Comparison of ENCODE assay signal across 26 cellular contexts in the genomic region with DNA sequence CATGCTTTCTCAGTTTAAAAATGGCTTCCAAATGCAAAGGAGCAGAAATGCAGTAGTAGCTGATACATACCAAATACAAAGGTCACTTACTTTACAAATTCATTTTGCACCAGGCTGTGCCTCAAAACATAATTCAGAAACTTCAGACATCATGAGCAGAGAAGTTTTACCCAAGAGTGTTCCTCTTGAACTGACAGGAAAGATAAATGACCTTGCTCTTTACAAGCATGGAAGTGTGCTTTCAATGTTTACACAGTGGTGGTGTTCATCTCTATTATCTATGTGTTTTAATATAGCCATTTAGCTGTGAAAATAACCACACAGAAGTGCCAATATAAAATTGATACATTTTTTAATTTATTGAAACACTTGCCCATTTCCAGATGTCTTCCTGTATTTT.
"Had no signal": no experiment of that assay in that cellular context is flagged by ENCODE, and none has a peak within 500 bp of the region (broad histone marks: within the 10 kb centered on the region; RNA-seq: fewer than 3 reads in every experiment).

No MANE protein-coding gene starts in this region.

- ATAC-seq: foreskin keratinocyte; gastroesophageal sphincter; heart right ventricle; left cardiac atrium; left lung; mucosa of descending colon; natural killer cell treated with Interleukin-12 subunit alpha and Interleukin-12 subunit beta and Interleukin-15 and Interleukin-18, amount 100 ng/mL, for 72 hours; sciatic nerve; stimulated activated effector memory CD8-positive, alpha-beta T cell treated with anti-CD3 and anti-CD28 coated beads, Interleukin-12 subunit alpha, Interleukin-12 subunit beta, amount 100 ng/mL, for 72 hours had no signal

- H3K27me3 ChIP-seq: esophagus muscularis mucosa, foreskin keratinocyte, gastroesophageal sphincter, heart right ventricle, left lung, stomach, thyroid gland had no signal

- H3K36me3 ChIP-seq: esophagus muscularis mucosa, gastroesophageal sphincter, heart right ventricle, left lung, stomach, thyroid gland had no signal

- H3K9me3 ChIP-seq: esophagus muscularis mucosa, gastroesophageal sphincter, heart right ventricle, left lung, mucosa of descending colon, stomach, thyroid gland had no signal

- H3K4me3 ChIP-seq: coronary artery, esophagus muscularis mucosa, gastroesophageal sphincter, heart right ventricle, left lung, mucosa of descending colon, smooth muscle cell, stomach, thyroid gland had no signal

- DNase-seq: dermis blood vessel endothelial cell; effector memory CD4-positive, alpha-beta T cell; foreskin keratinocyte; heart right ventricle; hippocampal formation; left cardiac atrium; left lung; mesenchymal stem cell; mucosa of descending colon; naive B cell; stimulated activated CD4-positive, alpha-beta T cell treated with anti-CD3 and anti-CD28 coated beads, Interleukin-2, amount 100 ng/mL, for 24 hours; stimulated activated CD4-positive, alpha-beta T cell treated with anti-CD3 and anti-CD28 coated beads, Interleukin-4, amount 100 ng/mL, for 24 hours; stimulated activated naive CD4-positive, alpha-beta T cell treated with Interleukin-2 at 50 U/mL for 16 hours; stomach; thyroid gland; trophoblast cell had no signal

- H3K79me2 ChIP-seq: parathyroid adenoma had no signal

- H3K27ac ChIP-seq: coronary artery, esophagus muscularis mucosa, foreskin keratinocyte, gastroesophageal sphincter, heart right ventricle, left lung, parathyroid adenoma, stomach, thyroid gland had no signal

- H3K9ac ChIP-seq: parathyroid adenoma had no signal

- H3K4me2 ChIP-seq: smooth muscle cell had no signal

- FAIRE-seq: endothelial cell of umbilical vein, islet of Langerhans had no signal

- H2AFZ ChIP-seq: parathyroid adenoma had no signal

- H3K4me1 ChIP-seq: esophagus muscularis mucosa, foreskin keratinocyte, gastroesophageal sphincter, thyroid gland had no signal
